10 cellular contexts compared by ENCODE assay signal in the genomic region with DNA sequence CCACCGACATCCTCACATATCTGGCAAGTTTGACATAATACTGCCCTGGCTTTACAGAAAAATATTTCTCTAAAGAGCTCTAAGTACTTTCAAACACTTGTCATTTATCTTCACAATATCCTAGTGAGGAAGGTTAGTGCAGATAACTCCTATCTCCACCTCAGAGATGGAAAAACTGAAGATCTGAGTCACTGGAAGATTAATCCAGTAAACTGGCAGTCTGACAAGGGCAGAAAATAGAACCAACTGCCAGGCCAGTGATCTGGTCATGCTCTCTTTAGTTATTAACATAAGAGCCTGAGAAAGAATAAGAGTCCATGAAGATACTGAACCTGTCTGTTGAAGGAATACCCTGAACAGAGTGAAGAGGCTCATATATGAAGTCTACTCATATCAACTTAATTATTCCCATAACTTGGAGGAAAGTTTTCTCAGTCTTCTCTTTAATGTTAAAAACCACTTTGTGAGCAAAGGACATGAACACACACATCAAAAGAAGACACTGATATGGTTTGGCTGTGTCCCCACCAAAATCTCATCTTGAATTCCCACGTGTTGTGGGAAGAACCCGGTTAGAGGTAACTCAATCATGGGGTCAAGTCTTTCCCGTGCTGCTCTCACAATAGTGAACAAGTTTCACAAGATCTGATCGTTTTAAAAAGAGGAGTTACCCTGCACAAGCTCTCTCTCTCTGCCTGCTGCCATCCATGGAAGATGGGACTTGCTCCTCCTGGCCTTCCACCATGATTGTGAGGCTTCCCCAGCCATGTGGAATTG.
A peak's percentile ranks its signal among the peaks of the same experiment; 100 is the strongest.
DNase-seq lines count a peak whose midpoint lies in the region; ATAC-seq and TF ChIP-seq lines count a peak whose summit lies in the region.
"Had no signal": no experiment of that assay in that cellular context is flagged by ENCODE, and none has a peak within 500 bp of the region (broad histone marks: within the 10 kb centered on the region; RNA-seq: fewer than 3 reads in every experiment).

No MANE protein-coding gene starts in this region.

- no peak overlapping the region for H3K4me3 ChIP-seq in fibroblast of mammary gland (ENCODE audit: control insufficient read depth, low read depth, low read length)

- no peak overlapping the region for H3K27ac ChIP-seq in substantia nigra (ENCODE audit: low read depth, low read length, poor library complexity, severe bottlenecking)

- peak; percentile 20 for DNase-seq in ELR (ENCODE audit: low read depth)
- DNase-seq in fibroblast of mammary gland (ENCODE audit: low read depth), result peak; percentile 83
- no peak for DNase-seq in omental fat pad (ENCODE audit: low spot score)
- no peak for DNase-seq in substantia nigra (lab: John Stamatoyannopoulos, UW)
- no peak for DNase-seq in cerebellar nuclear complex (lab: John Stamatoyannopoulos, UW)
- no peak for DNase-seq in activated T-cell treated with anti-CD3 and anti-CD28 coated beads, Interleukin-2, amount 50 U/mL, for 48 hours
- DNase-seq: glutamatergic neuron, NCI-H748 treated with DMSO at 0.1 percent for 48 hours had no signal

- TF ChIP-seq CTCF in fibroblast of mammary gland (conservative IDR thresholded peaks at IDR 0.05; ENCODE audit: control insufficient read depth, insufficient read depth, low read depth, low read length) (no peak), omental fat pad (IDR thresholded peaks at IDR 0.05) (no peak)

- peak; percentile 92 for ATAC-seq in SK-N-SH treated with all-trans-retinoic acid at 6 μM for 48 hours
- peak; percentile 75 for ATAC-seq in omental fat pad (ENCODE audit: low FRiP score)
- ATAC-seq in HG03045 (IDR thresholded peaks at IDR 0.05; ENCODE audit: unreplicated experiment), result no peak

TF ChIP-seq in SK-N-SH treated with all-trans-retinoic acid at 6 μM for 48 hours, 23 proteins besides CTCF, POLR2A, EP300 and RAD21:
- TF ChIP-seq CSDC2 (CRISPR knock-in tag; IDR thresholded peaks at IDR 0.05) (no peak), TCF4 (CRISPR knock-in tag; IDR thresholded peaks at IDR 0.05; ENCODE audit: borderline replicate concordance) (no peak), ZNF8 (CRISPR knock-in tag; IDR thresholded peaks at IDR 0.05) (no peak), ARNTL (CRISPR knock-in tag; IDR thresholded peaks at IDR 0.05; ENCODE audit: borderline replicate concordance, low read depth) (no peak), PATZ1 (CRISPR knock-in tag; IDR thresholded peaks at IDR 0.05; ENCODE audit: borderline replicate concordance) (0 out of 2 replicates have a peak, but pooled peaks have one; percentile 46), RARB (CRISPR knock-in tag; IDR thresholded peaks at IDR 0.05) (no peak), SNAI2 (CRISPR knock-in tag; IDR thresholded peaks at IDR 0.05) (peak; percentile 34; the same call in 1 of the 2 replicates), ZFP3 (CRISPR knock-in tag; IDR thresholded peaks at IDR 0.05) (peak; percentile 65; the same call in 1 of the 2 replicates), ZC3H10 (CRISPR knock-in tag; IDR thresholded peaks at IDR 0.05) (peak; percentile 68; the same call in 1 of the 2 replicates), ISL1 (CRISPR knock-in tag; IDR thresholded peaks at IDR 0.05) (peak; percentile 98), ZNF565 (CRISPR knock-in tag; conservative IDR thresholded peaks at IDR 0.05; ENCODE audit: low read depth) (no peak), ZFP30 (CRISPR knock-in tag; IDR thresholded peaks at IDR 0.05) (no peak), TOX (CRISPR knock-in tag; IDR thresholded peaks at IDR 0.05; ENCODE audit: borderline replicate concordance) (peak; percentile 58; the same call in 1 of the 2 replicates)
- TF ChIP-seq, protein P1, sequence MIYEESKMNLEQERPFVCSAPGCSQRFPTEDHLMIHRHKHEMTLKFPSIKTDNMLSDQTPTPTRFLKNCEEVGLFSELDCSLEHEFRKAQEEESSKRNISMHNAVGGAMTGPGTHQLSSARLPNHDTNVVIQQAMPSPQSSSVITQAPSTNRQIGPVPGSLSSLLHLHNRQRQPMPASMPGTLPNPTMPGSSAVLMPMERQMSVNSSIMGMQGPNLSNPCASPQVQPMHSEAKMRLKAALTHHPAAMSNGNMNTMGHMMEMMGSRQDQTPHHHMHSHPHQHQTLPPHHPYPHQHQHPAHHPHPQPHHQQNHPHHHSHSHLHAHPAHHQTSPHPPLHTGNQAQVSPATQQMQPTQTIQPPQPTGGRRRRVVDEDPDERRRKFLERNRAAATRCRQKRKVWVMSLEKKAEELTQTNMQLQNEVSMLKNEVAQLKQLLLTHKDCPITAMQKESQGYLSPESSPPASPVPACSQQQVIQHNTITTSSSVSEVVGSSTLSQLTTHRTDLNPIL (CRISPR knock-in tag; IDR thresholded peaks at IDR 0.05; ENCODE audit: low read depth), result no peak

Comparison
In these comparisons a context has a peak if more than half of its experiments do, and no peak if none do; other contexts are left out.
1. DNase-seq: peak in ELR (single experiment) and fibroblast of mammary gland (single experiment); none in omental fat pad (single experiment), substantia nigra (0 of 49), cerebellar nuclear complex (0 of 2) and activated T-cell treated with anti-CD3 and anti-CD28 coated beads, Interleukin-2, amount 50 U/mL, for 48 hours (0 of 2).